23 cellular contexts compared by ENCODE assay signal in the genomic region with DNA sequence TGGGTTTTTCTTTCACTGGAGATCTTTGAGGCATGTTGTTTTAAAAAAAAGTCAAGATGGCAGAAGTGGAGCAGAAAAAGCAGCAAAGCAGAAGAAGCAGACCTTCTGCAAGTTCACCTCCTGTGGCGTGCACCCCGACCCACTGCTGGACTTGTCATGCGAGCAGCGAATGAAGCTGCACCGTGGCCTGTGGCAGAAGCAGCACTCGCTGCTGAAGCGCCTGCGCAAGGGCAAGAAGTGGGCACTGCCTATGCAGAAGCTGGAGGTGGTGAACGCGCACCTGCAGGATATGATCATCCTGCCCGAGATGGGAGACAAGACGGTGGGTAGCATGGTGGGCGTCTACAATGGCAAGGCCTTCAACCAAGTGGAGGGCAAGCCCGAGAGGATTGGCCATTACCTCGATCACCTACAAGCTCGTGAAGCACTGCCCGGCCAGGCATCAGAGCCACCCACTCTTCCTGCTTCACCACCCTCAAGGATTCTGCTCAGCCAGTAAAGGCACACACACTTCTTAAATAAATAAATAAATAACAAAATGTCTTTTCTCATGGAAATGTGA. TPM values are rescaled to one million over a fixed set of nuclear protein-coding genes. Genes with fewer than 3 reads are reported as not detected.
DNase-seq lines count a peak whose midpoint lies in the region; ATAC-seq, FAIRE-seq and TF ChIP-seq lines count a peak whose summit lies in the region.
"Had no signal": no experiment of that assay in that cellular context is flagged by ENCODE, and none has a peak within 500 bp of the region (broad histone marks: within the 10 kb centered on the region; RNA-seq: fewer than 3 reads in every experiment).

No MANE protein-coding gene starts in this region.

- H3K9me3 Mint-ChIP-seq in natural killer cell = no peaks in the 10 kb centered on the region
- H3K9me3 Mint-ChIP-seq: CD4-positive, alpha-beta T cell; CD8-positive, alpha-beta memory T cell; GM23338; HFFc6 had no signal

- no peak overlapping the region for H3K9ac ChIP-seq in BLaER1
- H3K9ac ChIP-seq in IMR-90 (ENCODE audit: low read depth, low read length) = no peak overlapping the region
- no peak overlapping the region for H3K9ac ChIP-seq in H1 (replicated peaks in 1 of 4; ENCODE audit: extremely low read depth in 1 of 4, low read depth in 3 of 4, low read length in 3 of 4)

- H3K79me1 ChIP-seq in IMR-90 (ENCODE audit: low read depth in 1 of 2, low read length in 2 of 2) (no peaks in the 10 kb centered on the region), H1 (ENCODE audit: low read depth, low read length) (no peaks in the 10 kb centered on the region)

- H3K4ac ChIP-seq in IMR-90 (ENCODE audit: low read depth, low read length) (no peak overlapping the region), H1 (replicated peaks; ENCODE audit: insufficient read length, low read depth, low read length) (no peak overlapping the region)

- ATAC-seq in IMR-90 (ENCODE audit: low read depth) = no peak
- no peak for ATAC-seq in natural killer cell
- ATAC-seq: A549, GM23338 had no signal

- H3K56ac ChIP-seq in IMR-90 (ENCODE audit: extremely low read depth, insufficient read depth, low read length) (no peak overlapping the region), H1 (replicated peaks; ENCODE audit: insufficient read length, low read depth, low read length) (no peak overlapping the region)

- no peak overlapping the region for H4K91ac ChIP-seq in IMR-90 (ENCODE audit: insufficient read depth, low read depth, low read length)
- H4K91ac ChIP-seq in H1 (replicated peaks; ENCODE audit: insufficient read length, low read length) = no peak overlapping the region

- TF ChIP-seq CTCF in IMR-90 (conservative IDR thresholded peaks at IDR 0.05; ENCODE audit: low read depth, low read length) (no peak), H1 (IDR thresholded peaks at IDR 0.05; ENCODE audit: control extremely low read depth in 1 of 3, insufficient read depth in 1 of 3, low read depth in 1 of 3, low read length in 3 of 3) (no peak), spleen (IDR thresholded peaks at IDR 0.05 in 8 of 11, conservative IDR thresholded peaks at IDR 0.05 in 3 of 11) (no peak), natural killer cell (IDR thresholded peaks at IDR 0.05) (no peak), ovary (IDR thresholded peaks at IDR 0.05) (no peak)

- H3K4me3 Mint-ChIP-seq in natural killer cell = no peak overlapping the region
- H3K4me3 Mint-ChIP-seq: CD14-positive monocyte; CD4-positive, alpha-beta T cell; CD8-positive, alpha-beta memory T cell; GM23338; HFFc6 had no signal

- H3K23me2 ChIP-seq in H1 (ENCODE audit: low read depth, low read length) = no peaks in the 10 kb centered on the region

- H4K5ac ChIP-seq in IMR-90 (ENCODE audit: low read depth, low read length) (no peak overlapping the region), H1 (ENCODE audit: insufficient read length, low read depth, low read length) (no peak overlapping the region)

- WGBS in IMR-90 (ENCODE audit: extremely low coverage in 2 of 2, insufficient read length in 1 of 2), 2 experiments = 98% methylated on average over 12 of the region's 17 CpGs; no CpG with 5 or more reads in 1 of the 2 experiments
- 94% methylated on average over 17 of the region's 17 CpGs; no CpG with 5 or more reads in 1 of the 2 experiments for WGBS in H1 (ENCODE audit: extremely low coverage in 1 of 2, insufficient coverage in 1 of 2, insufficient read length in 1 of 2, insufficient replicate concordance in 2 of 2, low coverage in 1 of 2, low lambda C conversion rate in 2 of 2, missing lambda C conversion rate in 1 of 2), 2 experiments
- WGBS in spleen, 5 donors = 90 to 98% (median 94%) methylated on average over 17 of the region's 17 CpGs
- 94 to 96% (median 95%) methylated on average over 17 of the region's 17 CpGs for WGBS in ovary, 3 donors

- peak overlapping the region; percentile 12; the same call in 1 of the 2 replicates for H2BK12ac ChIP-seq in H1 (ENCODE audit: low read depth, low read length)

- H2BK15ac ChIP-seq in IMR-90 (ENCODE audit: low read depth, low read length) (no peak overlapping the region), H1 (ENCODE audit: low read length) (no peak overlapping the region)

- H3K4me3 ChIP-seq in BLaER1 (no peak overlapping the region), IMR-90 (ENCODE audit: insufficient read depth, low read depth, low read length) (no peak overlapping the region), H1 (ENCODE audit: extremely low read depth in 1 of 4, insufficient read depth in 2 of 4, low read depth in 3 of 4, low read length in 4 of 4) (no peak overlapping the region), spleen (no peak overlapping the region), ovary (no peak overlapping the region)
- H3K4me3 ChIP-seq: A549, GM23338, HAP-1 had no signal

- H3K27ac Mint-ChIP-seq in natural killer cell = no peak overlapping the region
- H3K27ac Mint-ChIP-seq: CD4-positive, alpha-beta T cell; GM23338; HFFc6 had no signal

- H3K27me3 Mint-ChIP-seq in natural killer cell (ENCODE audit: low read depth in 2 of 2) = no peaks in the 10 kb centered on the region
- H3K27me3 Mint-ChIP-seq: CD4-positive, alpha-beta T cell; CD8-positive, alpha-beta memory T cell had no signal

- H3K36me3 ChIP-seq in BLaER1 = peaks cover 23% of the 10 kb centered on the region
- no peaks in the 10 kb centered on the region for H3K36me3 ChIP-seq in IMR-90 (ENCODE audit: control insufficient read depth, insufficient read depth, low read length)
- H3K36me3 ChIP-seq in H1 (ENCODE audit: control insufficient read depth in 2 of 4, insufficient read depth in 4 of 4, low read length in 3 of 4) = no peaks in the 10 kb centered on the region
- H3K36me3 ChIP-seq in spleen = peaks cover 0 to 20% (median 4%) of the 10 kb centered on the region in 6 donors
- no peaks in the 10 kb centered on the region for H3K36me3 ChIP-seq in ovary
- H3K36me3 ChIP-seq: HAP-1 had no signal

- no peaks in the 10 kb centered on the region; the same call in 1 of the 2 replicates for H3K9me1 ChIP-seq in IMR-90 (ENCODE audit: insufficient read depth, low read length)

- DNase-seq in IMR-90 = no peak
- DNase-seq in H1 (ENCODE audit: low read depth in 1 of 2, low spot score in 2 of 2) = no peak
- peak; percentile 67 for DNase-seq in spleen
- DNase-seq in natural killer cell = no peak
- DNase-seq in ovary = no peak
- DNase-seq in DMS153 (lab: John Stamatoyannopoulos, UW) = no peak
- DNase-seq: 8988T; ACHN; CD4-positive, alpha-beta T cell; CD8-positive, alpha-beta memory T cell; DMS 273 treated with DMSO at 0.1 percent for 48 hours; DMS53; DMS79 treated with DMSO at 0.1 percent for 48 hours; HFFc6 had no signal

- H3K23ac ChIP-seq in IMR-90 (ENCODE audit: low read depth, low read length) (no peak overlapping the region), H1 (ENCODE audit: insufficient read length) (no peak overlapping the region)

- H4K8ac ChIP-seq in IMR-90 (ENCODE audit: low read depth in 2 of 2, low read length in 2 of 2) (no peak overlapping the region), H1 (ENCODE audit: extremely low read depth, insufficient read depth, low read length) (no peak overlapping the region)

- H2AK9ac ChIP-seq in IMR-90 (replicated peaks; ENCODE audit: low read depth, low read length, poor library complexity) = no peak overlapping the region

- dilution Hi-C loops in IMR-90 (cut with HindIII; ENCODE audit: low sequenced_read_pairs, unreplicated experiment) = no loop called here

- intact Hi-C loops in IMR-90 (cut with micrococcal nuclease) = loop anchor here (5.0 kb wide), 2 partner anchors 156 to 599 kb away; no protein-coding TSS in a partner anchor
- intact Hi-C loops in spleen (cut with DNase I; ENCODE audit: low total_unique reads) = loop anchor here (5.0 kb wide), 1 partner anchor 179 kb away; no protein-coding TSS in a partner anchor
- intact Hi-C loops in natural killer cell (cut with micrococcal nuclease) = loop anchor here (5.0 kb wide), 1 partner anchor 639 kb away; a partner anchor contains a TSS
- intact Hi-C loops in ovary (cut with DNase I) = loop anchor here in 3 of 4 donors (2.0 to 10.0 kb wide), 4 partner anchors 179 to 641 kb away; a partner anchor contains a TSS

- peaks cover 36% of the 10 kb centered on the region for H3K4me1 ChIP-seq in BLaER1
- peaks cover 4% of the 10 kb centered on the region; the same call in 1 of the 2 replicates for H3K4me1 ChIP-seq in IMR-90 (ENCODE audit: control insufficient read depth, insufficient read depth, low read length)
- peaks cover 0 to 11% (median 5%) of the 10 kb centered on the region in 4 experiments; a peak in 3 of 7 replicates for H3K4me1 ChIP-seq in H1 (replicated peaks in 1 of 4; ENCODE audit: control insufficient read depth in 3 of 4, insufficient read depth in 4 of 4, low read length in 3 of 4)
- peaks cover 0 to 23% (median 3%) of the 10 kb centered on the region in 6 donors for H3K4me1 ChIP-seq in spleen
- no peaks in the 10 kb centered on the region for H3K4me1 ChIP-seq in ovary (ENCODE audit: insufficient read depth)
- H3K4me1 ChIP-seq: A549, HAP-1 had no signal

- no peak overlapping the region for H2AK5ac ChIP-seq in IMR-90 (ENCODE audit: low read depth, low read length)
- no peak overlapping the region for H2AK5ac ChIP-seq in H1 (ENCODE audit: low read depth, low read length)

- FAIRE-seq in H1 (lab: Jason Lieb, UNC) = no peak
- FAIRE-seq: A549, D721Med, GM12891, GM18507, H54 had no signal

- H2BK120ac ChIP-seq in IMR-90 (ENCODE audit: low read depth, low read length) = no peak overlapping the region
- H2BK120ac ChIP-seq in H1 (replicated peaks; ENCODE audit: low read depth, low read length) = no peak overlapping the region

- H3K79me2 ChIP-seq in H1 (ENCODE audit: control insufficient read depth in 1 of 2, insufficient read depth in 2 of 2, low read length in 2 of 2) = no peaks in the 10 kb centered on the region

- H3K36me3 Mint-ChIP-seq in natural killer cell = no peaks in the 10 kb centered on the region

- H3K9me3 ChIP-seq in BLaER1 = 0 out of 2 replicates have a peak, but pooled peaks cover 4% of the 10 kb centered on the region
- H3K9me3 ChIP-seq in IMR-90 (ENCODE audit: control insufficient read depth, insufficient read depth, low read length) = no peaks in the 10 kb centered on the region
- no peaks in the 10 kb centered on the region for H3K9me3 ChIP-seq in H1 (ENCODE audit: insufficient read depth in 2 of 2, low read depth in 1 of 2, low read length in 1 of 2)
- no peaks in the 10 kb centered on the region for H3K9me3 ChIP-seq in spleen
- H3K9me3 ChIP-seq in ovary = no peaks in the 10 kb centered on the region
- H3K9me3 ChIP-seq: A549, HAP-1 had no signal

- H3K27ac ChIP-seq in BLaER1 = no peak overlapping the region
- H3K27ac ChIP-seq in IMR-90 (ENCODE audit: insufficient read depth, low read length) = no peak overlapping the region
- H3K27ac ChIP-seq in H1 (ENCODE audit: low read depth, low read length) = no peak overlapping the region
- H3K27ac ChIP-seq in spleen = no peak overlapping the region
- H3K27ac ChIP-seq in ovary = no peak overlapping the region
- H3K27ac ChIP-seq: A549 had no signal

- no TSS peak for BruUV-seq in IMR-90 (replicated peaks; lab: Mats Ljungman, UMichigan)

- TF ChIP-seq EP300 in H1 (IDR thresholded peaks at IDR 0.05; ENCODE audit: borderline replicate concordance in 1 of 2, low read depth in 2 of 2, low read length in 2 of 2) = no peak
- no peak for TF ChIP-seq EP300 in ovary (IDR thresholded peaks at IDR 0.05)

- TF ChIP-seq RAD21 in IMR-90 (IDR thresholded peaks at IDR 0.05; ENCODE audit: low read length) = no peak
- no peak for TF ChIP-seq RAD21 in H1 (IDR thresholded peaks at IDR 0.05 in 1 of 2, conservative IDR thresholded peaks at IDR 0.05 in 1 of 2; ENCODE audit: low read depth in 2 of 2, low read length in 2 of 2)

- no peak overlapping the region for H3K14ac ChIP-seq in IMR-90 (replicated peaks; ENCODE audit: low read depth, low read length)
- H3K14ac ChIP-seq in H1 (ENCODE audit: insufficient read length) = no peak overlapping the region

- H2BK5ac ChIP-seq in IMR-90 (ENCODE audit: low read depth, low read length, poor library complexity, severe bottlenecking) (no peak overlapping the region), H1 (ENCODE audit: low read depth, low read length) (no peak overlapping the region)

- H4K20me1 ChIP-seq in BLaER1 = no peaks in the 10 kb centered on the region
- no peaks in the 10 kb centered on the region for H4K20me1 ChIP-seq in IMR-90 (ENCODE audit: insufficient read depth, low read length)
- H4K20me1 ChIP-seq in H1 (replicated peaks in 1 of 2; ENCODE audit: control insufficient read depth in 1 of 2, insufficient read depth in 2 of 2, low read length in 2 of 2) = no peaks in the 10 kb centered on the region

- peak overlapping the region; percentile 23 for H2AFZ ChIP-seq in IMR-90 (replicated peaks; ENCODE audit: low read length, poor library complexity)
- H2AFZ ChIP-seq in H1 (ENCODE audit: low read length) = no peak overlapping the region
- H2AFZ ChIP-seq: GM23338 had no signal

- H2BK20ac ChIP-seq in IMR-90 (ENCODE audit: low read depth, low read length) = no peak overlapping the region
- H2BK20ac ChIP-seq in H1 (ENCODE audit: low read length) = 0 out of 2 replicates have a peak overlapping the region, but pooled peaks have one; percentile 49

- H3K18ac ChIP-seq in IMR-90 (ENCODE audit: low read depth, low read length) (no peak overlapping the region), H1 (ENCODE audit: extremely low read depth, low read length) (no peak overlapping the region)

- TF ChIP-seq POLR2A in IMR-90 (IDR thresholded peaks at IDR 0.05; ENCODE audit: low read depth, low read length) (no peak), H1 (IDR thresholded peaks at IDR 0.05; ENCODE audit: control extremely low read depth in 1 of 2, low read depth in 2 of 2, low read length in 2 of 2) (no peak), spleen (IDR thresholded peaks at IDR 0.05) (no peak), ovary (IDR thresholded peaks at IDR 0.05) (no peak)

- H3K4me1 Mint-ChIP-seq in natural killer cell = peaks cover 20 to 22% of the 10 kb centered on the region in 2 donors

- H3K27me3 ChIP-seq in BLaER1 (no peaks in the 10 kb centered on the region), IMR-90 (ENCODE audit: control insufficient read depth, insufficient read depth, low read length) (no peaks in the 10 kb centered on the region), H1 (replicated peaks in 1 of 4; ENCODE audit: control insufficient read depth in 3 of 4, extremely low read depth in 1 of 4, insufficient read depth in 3 of 4, low read length in 3 of 4) (no peaks in the 10 kb centered on the region), spleen (replicated peaks in 1 of 7) (no peaks in the 10 kb centered on the region), ovary (no peaks in the 10 kb centered on the region)

- H3K4me2 ChIP-seq in BLaER1 = peak overlapping the region; percentile 56
- H3K4me2 ChIP-seq in IMR-90 (ENCODE audit: low read depth, low read length) = no peak overlapping the region
- no peak overlapping the region for H3K4me2 ChIP-seq in H1 (ENCODE audit: insufficient read depth in 1 of 2, low read depth in 2 of 2, low read length in 2 of 2)
- H3K4me2 ChIP-seq: A549, GM23338 had no signal

- in situ Hi-C loops in IMR-90 (cut with MboI; ENCODE audit: low sequenced_read_pairs) = loop anchor here (25.0 kb wide), 1 partner anchor 609 kb away; a partner anchor contains a TSS

- CTCF ChIA-PET in IMR-90 (lab: Yijun Ruan, JAX) = interaction anchor here (0.6 to 6.9 kb wide), 2 partner anchors 181 to 343 kb away, joined by 3 to 138 read pairs; no protein-coding TSS in a partner anchor
- CTCF ChIA-PET in H1 (lab: Charles Lee; ENCODE audit: partially characterized antibody) = interaction anchor here (0.6 to 16.4 kb wide), 21 partner anchors 11 to 630 kb away, joined by 3 to 694 read pairs (median 9); a partner anchor contains a TSS

- POLR2A ChIA-PET in IMR-90 (lab: Charles Lee; ENCODE audit: unreplicated experiment) = no interaction called here
- POLR2A ChIA-PET in H1 (lab: Charles Lee; ENCODE audit: partially characterized antibody) = no interaction called here

RNA-seq across cellular contexts. Expression of a gene that starts 22.1 kb away (rescaled TPM):
- total RNA-seq in IMR-90 (2012; rRNA removed) = 25.8 and 26.3 TPM in 2 replicates
- polyA plus RNA-seq in IMR-90 (2012; rRNA removed) = 22.6 and 25.1 TPM in 2 replicates
- 16.8 and 20.4 TPM in 2 replicates for polyA plus RNA-seq in IMR-90 (2012; cell fraction: cytosol; rRNA removed)
- 9.8 and 11.9 TPM in 2 replicates for polyA plus RNA-seq in IMR-90 (2012; cell fraction: nucleus; rRNA removed; ENCODE audit: low replicate concordance)
- 63.1 and 66.3 TPM in 2 replicates for total RNA-seq in H1 (2021; fragmentation: NEBNext Ultra II Directional; extraction: Animal tissue kit (Norgen Biotek cat#: 25700))
- 38.1 and 39.6 TPM in 2 replicates for polyA plus RNA-seq in H1 (2011; rRNA removed)
- polyA plus RNA-seq in H1 (2011; cell fraction: cytosol; rRNA removed) = 52.2 TPM
- 38.2 TPM for polyA plus RNA-seq in H1 (2011; cell fraction: nucleus; rRNA removed)
- polyA plus RNA-seq in H1 (2012, experiment 1 of 2) = 55.7 to 68.2 TPM (median 61.8 TPM) in 4 replicates
- polyA plus RNA-seq in H1 (2012, experiment 2 of 2) = 33.9 TPM
- polyA plus RNA-seq in H1 (2013, experiment 1 of 2) = 24.9 TPM
- polyA plus RNA-seq in H1 (2013, experiment 2 of 2) = 23.7 TPM
- polyA minus RNA-seq in H1 (2011; rRNA and poly(A)+ RNA removed) = 74.4 and 104 TPM in 2 replicates
- 33.6 TPM for polyA minus RNA-seq in H1 (2011; cell fraction: cytosol; rRNA and poly(A)+ RNA removed)
- polyA minus RNA-seq in H1 (2011; cell fraction: nucleus; rRNA and poly(A)+ RNA removed) = 27.2 TPM
- total RNA-seq in spleen = 10 to 100 TPM; 21.9 to 29.6 (median 26.3) TPM
- polyA plus RNA-seq in spleen = 10 to 100 TPM; 10.3 to 25.9 (median 15.2) TPM
- 10 to 100 TPM; 12.1 to 23.3 (median 18.2) TPM for total RNA-seq in natural killer cell
- total RNA-seq in ovary = 10 to 100 TPM in 6 of 7 donors, 1 to 10 TPM in 1; 9.1 to 24.4 (median 19.1) TPM
- polyA plus RNA-seq in ovary = 10 to 100 TPM; 14.8 to 29.1 TPM

RNA-seq across cellular contexts. Expression of a gene that starts 37.8 kb away (rescaled TPM):
- 0.36 and 0.83 TPM in 2 replicates for total RNA-seq in IMR-90 (2012; rRNA removed)
- 0.36 TPM in 2 replicates for polyA plus RNA-seq in IMR-90 (2012; rRNA removed)
- polyA plus RNA-seq in IMR-90 (2012; cell fraction: cytosol; rRNA removed) = under 0.01 and 0.08 TPM in 2 replicates
- polyA plus RNA-seq in IMR-90 (2012; cell fraction: nucleus; rRNA removed; ENCODE audit: low replicate concordance) = 0.22 and 0.24 TPM in 2 replicates
- 7.4 and 8.5 TPM in 2 replicates for total RNA-seq in H1 (2021; fragmentation: NEBNext Ultra II Directional; extraction: Animal tissue kit (Norgen Biotek cat#: 25700))
- polyA plus RNA-seq in H1 (2011; rRNA removed) = 2.0 and 2.3 TPM in 2 replicates
- polyA plus RNA-seq in H1 (2011; cell fraction: cytosol; rRNA removed) = 2.5 TPM
- 3.8 TPM for polyA plus RNA-seq in H1 (2011; cell fraction: nucleus; rRNA removed)
- polyA plus RNA-seq in H1 (2012, experiment 1 of 2) = 1.6 to 5.1 TPM (median 3.4 TPM) in 4 replicates
- 0.45 TPM for polyA plus RNA-seq in H1 (2012, experiment 2 of 2)
- 4.6 TPM for polyA plus RNA-seq in H1 (2013, experiment 1 of 2)
- 5.9 TPM for polyA plus RNA-seq in H1 (2013, experiment 2 of 2)
- polyA minus RNA-seq in H1 (2011; rRNA and poly(A)+ RNA removed) = 5.9 and 8.5 TPM in 2 replicates
- polyA minus RNA-seq in H1 (2011; cell fraction: cytosol; rRNA and poly(A)+ RNA removed) = 4.3 TPM
- 20.8 TPM for polyA minus RNA-seq in H1 (2011; cell fraction: nucleus; rRNA and poly(A)+ RNA removed)
- total RNA-seq in spleen = 10 to 100 TPM in 1 of 7 donors, 1 to 10 TPM in 6; 3.0 to 10.2 (median 6.6) TPM
- polyA plus RNA-seq in spleen = 1 to 10 TPM in 1 of 3 donors, under 1 TPM in 2; 0.61 to 1.9 (median 0.74) TPM
- 1 to 10 TPM; 2.5 to 3.3 (median 2.8) TPM for total RNA-seq in natural killer cell
- 1 to 10 TPM; 3.1 to 6.5 (median 4.4) TPM for total RNA-seq in ovary
- 1 to 10 TPM; 3.9 to 5.4 TPM for polyA plus RNA-seq in ovary
- polyA plus RNA-seq: CD14-positive monocyte had no signal
